8 cellular contexts compared by ENCODE assay signal in the genomic region with DNA sequence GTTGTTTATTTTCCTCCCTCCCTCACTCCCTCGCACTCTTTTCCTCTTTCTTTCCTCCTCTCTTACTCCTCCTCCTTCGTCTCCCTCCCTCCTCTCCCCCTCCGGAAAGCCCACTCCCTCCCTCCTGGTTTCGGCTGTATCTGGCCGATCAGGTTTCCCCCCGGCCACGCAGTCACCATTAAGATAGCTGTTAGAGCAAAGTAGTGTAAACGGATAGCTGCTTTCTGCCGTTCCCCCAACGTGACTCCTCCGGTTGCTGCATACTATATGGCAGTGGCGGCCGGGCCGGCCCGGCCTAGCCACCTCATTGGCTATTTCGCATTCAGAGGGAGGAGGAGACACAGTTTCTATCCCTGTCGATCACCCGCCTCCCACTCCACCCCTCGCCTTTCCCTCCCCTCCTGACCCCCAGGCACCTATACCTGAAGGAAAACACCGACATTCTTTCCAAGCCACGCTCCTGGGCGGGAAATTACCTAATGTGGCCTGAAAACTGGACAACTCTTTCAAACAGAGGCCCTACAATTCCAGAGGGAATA. TPM values are rescaled to one million over a fixed set of nuclear protein-coding genes. Genes with fewer than 3 reads are reported as not detected.
A peak's percentile ranks its signal among the peaks of the same experiment; 100 is the strongest.
DNase-seq lines count a peak whose midpoint lies in the region; TF ChIP-seq lines count a peak whose summit lies in the region.

A gene (minus strand): TSS at position 272 of the 539 bp plus-strand sequence. CDS start 277 bp downstream, outside the sequence.

- no peaks in the 10 kb centered on the region for H3K9me3 ChIP-seq in HEK293 (ENCODE audit: control insufficient read depth, insufficient read depth, low read depth, low read length)

- TF ChIP-seq CTCF in HEK293 (tag by site-specific recombination; IDR thresholded peaks at IDR 0.05) (no peak), kidney epithelial cell (IDR thresholded peaks at IDR 0.05; ENCODE audit: insufficient read depth, low read length, poor library complexity, severe bottlenecking) (no peak)

- CTCF ChIA-PET in HEK293 (lab: Yijun Ruan, JAX): interaction anchor here (0.7 kb wide), 1 partner anchor 101 kb away, joined by 3 read pairs; no protein-coding TSS in a partner anchor

- peaks cover 12% of the 10 kb centered on the region for H3K4me1 ChIP-seq in HEK293 (ENCODE audit: control insufficient read depth, insufficient read depth, low read length)

- peaks cover 2 to 18% of the 10 kb centered on the region in 2 experiments; a peak in 2 of 3 replicates for H3K36me3 ChIP-seq in HEK293 (ENCODE audit: control insufficient read depth in 2 of 2, insufficient read depth in 1 of 2, low read length in 2 of 2)
- no peaks in the 10 kb centered on the region for H3K36me3 ChIP-seq in kidney epithelial cell (ENCODE audit: control insufficient read depth, insufficient read depth, low read length)

- H3K27ac ChIP-seq in HEK293 (ENCODE audit: extremely low read depth, low read depth, low read length) (peak within 1 kb of the TSS; percentile 99), cingulate gyrus (ENCODE audit: low read depth, low read length) (peak within 1 kb of the TSS; percentile 10)

- H3K4me3 ChIP-seq in HEK293 (ENCODE audit: low read depth, low read length) (peak within 1 kb of the TSS; percentile 96), kidney epithelial cell (ENCODE audit: low read depth, low read length) (peak within 1 kb of the TSS; percentile 73)

- peak; percentile 97 for DNase-seq in ELF-1 (ENCODE audit: low read depth, low spot score)
- DNase-seq in NCI-H1105 (lab: John Stamatoyannopoulos, UW): peak; percentile 93
- DNase-seq in SW 1271 (lab: John Stamatoyannopoulos, UW): peak; percentile 44 to 89
- DNase-seq in kidney epithelial cell (ENCODE audit: low read depth): peak; percentile 37
- peak; percentile 4 for DNase-seq in stimulated activated CD4-positive, alpha-beta T cell treated with anti-CD3 and anti-CD28 coated beads, Interleukin-4, amount 100 ng/mL, for 1 hour
- no peak for DNase-seq in NOMO-1 (lab: John Stamatoyannopoulos, UW; ENCODE audit: unreplicated experiment in 2 of 2)

- POLR2A ChIA-PET in HEK293 (lab: Yijun Ruan, JAX): interaction anchor here (0.7 to 4.4 kb wide), 11 partner anchors 9 to 971 kb away, joined by 3 to 62 read pairs (median 5); a partner anchor contains a TSS

- no peaks in the 10 kb centered on the region for H3K27me3 ChIP-seq in kidney epithelial cell (ENCODE audit: control insufficient read depth, insufficient read depth, low read length)

TF ChIP-seq in HEK293, 187 proteins besides CTCF, POLR2A, EP300 and RAD21 (continues in another document):
- no peak for TF ChIP-seq ZNF791 (tag by site-specific recombination; IDR thresholded peaks at IDR 0.05)
- TF ChIP-seq, protein P1, sequence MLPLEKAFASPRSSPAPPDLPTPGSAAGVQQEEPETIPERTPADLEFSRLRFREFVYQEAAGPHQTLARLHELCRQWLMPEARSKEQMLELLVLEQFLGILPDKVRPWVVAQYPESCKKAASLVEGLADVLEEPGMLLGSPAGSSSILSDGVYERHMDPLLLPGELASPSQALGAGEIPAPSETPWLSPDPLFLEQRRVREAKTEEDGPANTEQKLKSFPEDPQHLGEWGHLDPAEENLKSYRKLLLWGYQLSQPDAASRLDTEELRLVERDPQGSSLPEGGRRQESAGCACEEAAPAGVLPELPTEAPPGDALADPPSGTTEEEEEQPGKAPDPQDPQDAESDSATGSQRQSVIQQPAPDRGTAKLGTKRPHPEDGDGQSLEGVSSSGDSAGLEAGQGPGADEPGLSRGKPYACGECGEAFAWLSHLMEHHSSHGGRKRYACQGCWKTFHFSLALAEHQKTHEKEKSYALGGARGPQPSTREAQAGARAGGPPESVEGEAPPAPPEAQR (tag by site-specific recombination; IDR thresholded peaks at IDR 0.05): no peak
- peak; percentile 69 for TF ChIP-seq SP7 (tag by site-specific recombination; IDR thresholded peaks at IDR 0.05)
- TF ChIP-seq WT1 (tag by site-specific recombination; IDR thresholded peaks at IDR 0.05): peak; percentile 84
- TF ChIP-seq, protein P2, sequence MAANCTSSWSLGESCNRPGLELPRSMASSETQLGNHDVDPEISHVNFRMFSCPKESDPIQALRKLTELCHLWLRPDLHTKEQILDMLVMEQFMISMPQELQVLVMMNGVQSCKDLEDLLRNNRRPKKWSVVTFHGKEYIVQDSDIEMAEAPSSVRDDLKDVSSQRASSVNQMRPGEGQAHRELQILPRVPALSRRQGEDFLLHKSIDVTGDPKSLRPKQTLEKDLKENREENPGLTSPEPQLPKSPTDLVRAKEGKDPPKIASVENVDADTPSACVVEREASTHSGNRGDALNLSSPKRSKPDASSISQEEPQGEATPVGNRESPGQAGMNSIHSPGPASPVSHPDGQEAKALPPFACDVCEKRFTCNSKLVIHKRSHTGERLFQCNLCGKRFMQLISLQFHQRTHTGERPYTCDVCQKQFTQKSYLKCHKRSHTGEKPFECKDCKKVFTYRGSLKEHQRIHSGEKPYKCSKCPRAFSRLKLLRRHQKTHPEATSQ (tag by site-specific recombination; IDR thresholded peaks at IDR 0.05): no peak
- TF ChIP-seq ZNF114 (tag by site-specific recombination; IDR thresholded peaks at IDR 0.05): no peak
- TF ChIP-seq, protein P3, sequence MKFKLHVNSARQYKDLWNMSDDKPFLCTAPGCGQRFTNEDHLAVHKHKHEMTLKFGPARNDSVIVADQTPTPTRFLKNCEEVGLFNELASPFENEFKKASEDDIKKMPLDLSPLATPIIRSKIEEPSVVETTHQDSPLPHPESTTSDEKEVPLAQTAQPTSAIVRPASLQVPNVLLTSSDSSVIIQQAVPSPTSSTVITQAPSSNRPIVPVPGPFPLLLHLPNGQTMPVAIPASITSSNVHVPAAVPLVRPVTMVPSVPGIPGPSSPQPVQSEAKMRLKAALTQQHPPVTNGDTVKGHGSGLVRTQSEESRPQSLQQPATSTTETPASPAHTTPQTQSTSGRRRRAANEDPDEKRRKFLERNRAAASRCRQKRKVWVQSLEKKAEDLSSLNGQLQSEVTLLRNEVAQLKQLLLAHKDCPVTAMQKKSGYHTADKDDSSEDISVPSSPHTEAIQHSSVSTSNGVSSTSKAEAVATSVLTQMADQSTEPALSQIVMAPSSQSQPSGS (tag by site-specific recombination; IDR thresholded peaks at IDR 0.05; ENCODE audit: low read depth): no peak
- no peak for TF ChIP-seq ZNF350 (tag by site-specific recombination; IDR thresholded peaks at IDR 0.05)
- TF ChIP-seq FEZF1 (tag by site-specific recombination; IDR thresholded peaks at IDR 0.05): peak; percentile 50
- TF ChIP-seq ZNF600 (tag by site-specific recombination; IDR thresholded peaks at IDR 0.05): peak; percentile 54; the same call in 1 of the 2 replicates
- TF ChIP-seq, protein P4, sequence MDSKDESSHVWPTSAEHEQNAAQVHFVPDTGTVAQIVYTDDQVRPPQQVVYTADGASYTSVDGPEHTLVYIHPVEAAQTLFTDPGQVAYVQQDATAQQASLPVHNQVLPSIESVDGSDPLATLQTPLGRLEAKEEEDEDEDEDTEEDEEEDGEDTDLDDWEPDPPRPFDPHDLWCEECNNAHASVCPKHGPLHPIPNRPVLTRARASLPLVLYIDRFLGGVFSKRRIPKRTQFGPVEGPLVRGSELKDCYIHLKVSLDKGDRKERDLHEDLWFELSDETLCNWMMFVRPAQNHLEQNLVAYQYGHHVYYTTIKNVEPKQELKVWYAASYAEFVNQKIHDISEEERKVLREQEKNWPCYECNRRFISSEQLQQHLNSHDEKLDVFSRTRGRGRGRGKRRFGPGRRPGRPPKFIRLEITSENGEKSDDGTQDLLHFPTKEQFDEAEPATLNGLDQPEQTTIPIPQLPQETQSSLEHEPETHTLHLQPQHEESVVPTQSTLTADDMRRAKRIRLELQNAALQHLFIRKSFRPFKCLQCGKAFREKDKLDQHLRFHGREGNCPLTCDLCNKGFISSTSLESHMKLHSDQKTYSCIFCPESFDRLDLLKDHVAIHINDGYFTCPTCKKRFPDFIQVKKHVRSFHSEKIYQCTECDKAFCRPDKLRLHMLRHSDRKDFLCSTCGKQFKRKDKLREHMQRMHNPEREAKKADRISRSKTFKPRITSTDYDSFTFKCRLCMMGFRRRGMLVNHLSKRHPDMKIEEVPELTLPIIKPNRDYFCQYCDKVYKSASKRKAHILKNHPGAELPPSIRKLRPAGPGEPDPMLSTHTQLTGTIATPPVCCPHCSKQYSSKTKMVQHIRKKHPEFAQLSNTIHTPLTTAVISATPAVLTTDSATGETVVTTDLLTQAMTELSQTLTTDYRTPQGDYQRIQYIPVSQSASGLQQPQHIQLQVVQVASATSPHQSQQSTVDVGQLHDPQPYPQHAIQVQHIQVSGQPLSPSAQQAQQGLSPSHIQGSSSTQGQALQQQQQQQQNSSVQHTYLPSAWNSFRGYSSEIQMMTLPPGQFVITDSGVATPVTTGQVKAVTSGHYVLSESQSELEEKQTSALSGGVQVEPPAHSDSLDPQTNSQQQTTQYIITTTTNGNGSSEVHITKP (tag by site-specific recombination; IDR thresholded peaks at IDR 0.05): peak; percentile 97
- no peak for TF ChIP-seq ZNF292 (tag by site-specific recombination; IDR thresholded peaks at IDR 0.05; ENCODE audit: borderline replicate concordance, low read depth)
- TF ChIP-seq ZNF174 (tag by site-specific recombination; IDR thresholded peaks at IDR 0.05): no peak
- TF ChIP-seq ZNF76 (tag by site-specific recombination; IDR thresholded peaks at IDR 0.05; ENCODE audit: borderline replicate concordance, low read depth): no peak
- peak; percentile 37; the same call in 1 of the 2 replicates for TF ChIP-seq OSR2 (tag by site-specific recombination; IDR thresholded peaks at IDR 0.05)
- no peak for TF ChIP-seq ZNF211 (tag by site-specific recombination; IDR thresholded peaks at IDR 0.05; ENCODE audit: low read depth)

RNA-seq across cellular contexts. Expression of the gene that starts here (rescaled TPM):
- 11.1 and 11.7 TPM in 2 replicates for total RNA-seq in kidney epithelial cell

Comparison
In these comparisons a context has a peak if more than half of its experiments do, and no peak if none do; other contexts are left out.
1. DNase-seq: peak in ELF-1 (single experiment), NCI-H1105 (single experiment), SW 1271 (2 of 2), kidney epithelial cell (single experiment) and stimulated activated CD4-positive, alpha-beta T cell treated with anti-CD3 and anti-CD28 coated beads, Interleukin-4, amount 100 ng/mL, for 1 hour (single experiment); none in NOMO-1 (0 of 2).